In genomic region chr6:96899599-96899998, GRCh38 we compare ENCODE assay signal across 23 cellular contexts. TPM values are rescaled to one million over a fixed set of nuclear protein-coding genes. Genes with fewer than 3 reads are reported as not detected.
DNase-seq lines count a peak whose midpoint lies in the region; ATAC-seq and TF ChIP-seq lines count a peak whose summit lies in the region.
"Had no signal": no experiment of that assay in that cellular context is flagged by ENCODE, and none has a peak within 500 bp of the region (broad histone marks: within the 10 kb centered on the region; RNA-seq: fewer than 3 reads in every experiment).

No MANE protein-coding gene starts in this region.

- no peak overlapping the region for H3K4ac ChIP-seq in mesenchymal stem cell (ENCODE audit: low read depth in 1 of 2, low read length in 2 of 2)

- DNase-seq in NCI-H82 (lab: John Stamatoyannopoulos, UW) (peak; percentile 36), NCI-H82 treated with DMSO at 0.1 percent for 48 hours (lab: John Stamatoyannopoulos, UW; ENCODE audit: unreplicated experiment) (no peak), mesenchymal stem cell (no peak), substantia nigra (lab: John Stamatoyannopoulos, UW) (peak in 1 of 49 donors; percentile 20), coronary artery (ENCODE audit: low spot score) (no peak)
- no peak for DNase-seq in naive thymus-derived CD4-positive, alpha-beta T cell
- no peak for DNase-seq in stimulated activated naive CD4-positive, alpha-beta T cell treated with Interleukin-2 at 50 U/mL for 16 hours (lab: John Stamatoyannopoulos, UW)
- DNase-seq: 8988T; activated CD4-positive, alpha-beta T cell treated with anti-CD3 and anti-CD28 coated beads, Interleukin-2, amount 50 U/mL, for 4 hours; CD8-positive, alpha-beta T cell; kidney; NCI-H187 treated with DMSO at 0.1 percent for 48 hours; SIG-M5; tibial artery had no signal

- CTCF ChIA-PET in naive thymus-derived CD4-positive, alpha-beta T cell (lab: Charles Lee): no interaction called here

- H3K9me3 Mint-ChIP-seq in naive thymus-derived CD4-positive, alpha-beta T cell: peaks cover 0 to 2% (median 0%) of the 10 kb centered on the region in 11 donors
- H3K9me3 Mint-ChIP-seq: activated naive CD4-positive, alpha-beta T cell treated with anti-CD3 and anti-CD28 coated beads, Interleukin-2, amount 50 U/mL, for 72 hours; CD8-positive, alpha-beta T cell; IgD-negative memory B cell; stimulated activated naive CD8-positive, alpha-beta T cell treated with anti-CD3 and anti-CD28 coated beads, Interleukin-15, Interleukin-2, amounts not matched to agents 100 ng/mL and 50 ng/mL, for 24 hours; WTC11 had no signal

- no peak overlapping the region for H2BK12ac ChIP-seq in mesenchymal stem cell (ENCODE audit: low read length in 2 of 2)

- peaks cover 0 to 6% (median 3%) of the 10 kb centered on the region in 5 donors for H3K36me3 Mint-ChIP-seq in naive thymus-derived CD4-positive, alpha-beta T cell

- no peak overlapping the region for H2BK120ac ChIP-seq in mesenchymal stem cell (ENCODE audit: low read depth, low read length)

- H3K4me1 Mint-ChIP-seq in naive thymus-derived CD4-positive, alpha-beta T cell: peaks cover 17 to 44% (median 36%) of the 10 kb centered on the region in 7 donors

- no peak overlapping the region for H2AFZ ChIP-seq in mesenchymal stem cell (ENCODE audit: low read depth, low read length)

- H3K23ac ChIP-seq in mesenchymal stem cell (ENCODE audit: low read length in 2 of 2): no peak overlapping the region

- TF ChIP-seq CTCF in coronary artery (IDR thresholded peaks at IDR 0.05): no peak

- H3K27ac ChIP-seq in angular gyrus (ENCODE audit: low read depth, low read length): peak overlapping the region; percentile 67
- no peak overlapping the region for H3K27ac ChIP-seq in mesenchymal stem cell (ENCODE audit: low read length, poor library complexity, severe bottlenecking)
- H3K27ac ChIP-seq in substantia nigra (ENCODE audit: low read depth, low read length, poor library complexity, severe bottlenecking): peak overlapping the region; percentile 87
- no peak overlapping the region for H3K27ac ChIP-seq in coronary artery
- H3K27ac ChIP-seq in naive thymus-derived CD4-positive, alpha-beta T cell (ENCODE audit: low read depth, low read length): no peak overlapping the region

- no peak overlapping the region for H2AK5ac ChIP-seq in mesenchymal stem cell (ENCODE audit: low read length, severe bottlenecking)

- H3K9me3 ChIP-seq in mesenchymal stem cell (ENCODE audit: control insufficient read depth, low read length): no peaks in the 10 kb centered on the region
- H3K9me3 ChIP-seq in naive thymus-derived CD4-positive, alpha-beta T cell (ENCODE audit: control insufficient read depth in 2 of 3, low read length in 3 of 3): no peaks in the 10 kb centered on the region
- H3K9me3 ChIP-seq: ascending aorta, prostate gland, tibial artery had no signal

- no peaks in the 10 kb centered on the region for H3K27me3 ChIP-seq in mesenchymal stem cell (ENCODE audit: control insufficient read depth in 1 of 2, insufficient read depth in 1 of 2, low read length in 2 of 2)
- H3K27me3 ChIP-seq in naive thymus-derived CD4-positive, alpha-beta T cell (ENCODE audit: control insufficient read depth in 2 of 2, insufficient read depth in 2 of 2, low read length in 2 of 2): no peaks in the 10 kb centered on the region
- H3K27me3 ChIP-seq: ascending aorta, tibial artery had no signal

- no peak overlapping the region for H3K18ac ChIP-seq in mesenchymal stem cell (ENCODE audit: low read depth in 1 of 2, low read length in 2 of 2)

- H3K4me3 ChIP-seq in mesenchymal stem cell (ENCODE audit: insufficient read depth in 1 of 2, low read depth in 1 of 2, low read length in 2 of 2) (no peak overlapping the region), coronary artery (no peak overlapping the region)
- H3K4me3 ChIP-seq in naive thymus-derived CD4-positive, alpha-beta T cell (ENCODE audit: low read length): no peak overlapping the region
- H3K4me3 ChIP-seq: lung, prostate gland had no signal

- H3K9ac ChIP-seq in mesenchymal stem cell (ENCODE audit: low read length): peak overlapping the region; percentile 98

- no peak overlapping the region for H3K4me2 ChIP-seq in mesenchymal stem cell (ENCODE audit: low read length, poor library complexity, severe bottlenecking)

- H2BK15ac ChIP-seq in mesenchymal stem cell (ENCODE audit: low read depth, poor library complexity, severe bottlenecking): no peak overlapping the region

- H3K27ac Mint-ChIP-seq in naive thymus-derived CD4-positive, alpha-beta T cell: peak overlapping the region in 2 of 9 donors; percentile 32 to 38
- H3K27ac Mint-ChIP-seq: activated naive CD4-positive, alpha-beta T cell treated with anti-CD3 and anti-CD28 coated beads, Interleukin-2, amount 50 U/mL, for 72 hours; CD8-positive, alpha-beta T cell; stimulated activated naive CD8-positive, alpha-beta T cell treated with anti-CD3 and anti-CD28 coated beads, Interleukin-15, Interleukin-2, amounts not matched to agents 100 ng/mL and 50 ng/mL, for 24 hours; WTC11 had no signal

- H3K4me3 Mint-ChIP-seq in naive thymus-derived CD4-positive, alpha-beta T cell: peak overlapping the region in 3 of 10 donors; percentile 21 to 86 (median 25)
- H3K4me3 Mint-ChIP-seq: stimulated activated naive CD8-positive, alpha-beta T cell treated with anti-CD3 and anti-CD28 coated beads, Interleukin-15, Interleukin-2, amounts not matched to agents 100 ng/mL and 50 ng/mL, for 24 hours had no signal

- no peak overlapping the region for H4K8ac ChIP-seq in mesenchymal stem cell (ENCODE audit: low read length)

- H2BK5ac ChIP-seq in mesenchymal stem cell (ENCODE audit: low read depth, low read length, poor library complexity, severe bottlenecking): no peak overlapping the region

- H4K91ac ChIP-seq in mesenchymal stem cell (ENCODE audit: low read length): no peak overlapping the region

- peaks cover 1% of the 10 kb centered on the region for H3K4me1 ChIP-seq in mesenchymal stem cell (ENCODE audit: control insufficient read depth, insufficient read depth, low read depth, low read length)
- peaks cover 18 to 20% of the 10 kb centered on the region in 2 donors for H3K4me1 ChIP-seq in naive thymus-derived CD4-positive, alpha-beta T cell (ENCODE audit: control insufficient read depth in 2 of 2, insufficient read depth in 2 of 2, low read length in 2 of 2)

- H3K14ac ChIP-seq in mesenchymal stem cell (ENCODE audit: low read length in 2 of 2): no peak overlapping the region

- peaks cover 0 to 17% (median 13%) of the 10 kb centered on the region in 5 donors for H3K27me3 Mint-ChIP-seq in naive thymus-derived CD4-positive, alpha-beta T cell

- no peaks in the 10 kb centered on the region for H3K79me1 ChIP-seq in mesenchymal stem cell (replicated peaks; ENCODE audit: low read length, poor library complexity, severe bottlenecking)

- ATAC-seq in naive thymus-derived CD4-positive, alpha-beta T cell: no peak
- ATAC-seq: activated naive CD4-positive, alpha-beta T cell treated with anti-CD3 and anti-CD28 coated beads, Interleukin-2, amount 50 U/mL, for 72 hours; CD8-positive, alpha-beta T cell; Panc1; WTC11 had no signal

- POLR2A ChIA-PET in naive thymus-derived CD4-positive, alpha-beta T cell (lab: Charles Lee): interaction anchor here (1.3 to 4.4 kb wide), 2 partner anchors 22 to 25 kb away, joined by 9 to 30 read pairs; partner anchors contain the start of gene KLHL32

- H3K36me3 ChIP-seq in mesenchymal stem cell (ENCODE audit: control insufficient read depth in 1 of 2, insufficient read depth in 2 of 2, low read depth in 1 of 2, low read length in 2 of 2): peaks cover 0 to 15% of the 10 kb centered on the region in 2 experiments
- H3K36me3 ChIP-seq in naive thymus-derived CD4-positive, alpha-beta T cell (ENCODE audit: control insufficient read depth in 2 of 3, insufficient read depth in 3 of 3, low read length in 3 of 3): peaks cover 0 to 12% (median 0%) of the 10 kb centered on the region in 3 experiments
- H3K36me3 ChIP-seq: ascending aorta, prostate gland, tibial artery had no signal

- intact Hi-C loops in naive thymus-derived CD4-positive, alpha-beta T cell (cut with micrococcal nuclease): loop anchor here in 1 of 2 donors (5.0 kb wide), 1 partner anchor 493 kb away; no protein-coding TSS in a partner anchor

RNA-seq across cellular contexts. Expression of gene NDUFAF4, which starts 1.9 kb away (rescaled TPM):
- 32.0 TPM for polyA plus RNA-seq in mesenchymal stem cell (2013, experiment 1 of 2)
- 33.7 TPM for polyA plus RNA-seq in mesenchymal stem cell (2013, experiment 2 of 2)
- total RNA-seq in naive thymus-derived CD4-positive, alpha-beta T cell: 10 to 100 TPM; 25.1 to 34.2 (median 28.4) TPM
- polyA plus RNA-seq in naive thymus-derived CD4-positive, alpha-beta T cell: 10 to 100 TPM; 65.6 to 75.6 TPM

RNA-seq across cellular contexts. Expression of gene KLHL32, which starts 24.9 kb away (rescaled TPM):
- 0.01 TPM for polyA plus RNA-seq in mesenchymal stem cell (2013, experiment 1 of 2)
- 0.01 TPM for polyA plus RNA-seq in mesenchymal stem cell (2013, experiment 2 of 2)
- 1 to 10 TPM in 4 of 5 experiments, under 1 TPM in 1; 0.63 to 5.6 (median 1.6) TPM for total RNA-seq in naive thymus-derived CD4-positive, alpha-beta T cell
- 1 to 10 TPM; 2.9 TPM for polyA plus RNA-seq in naive thymus-derived CD4-positive, alpha-beta T cell
- total RNA-seq: ascending aorta had no signal

Comparison
In these comparisons a context has a peak if more than half of its experiments do, and no peak if none do; other contexts are left out.
1. H3K27ac ChIP-seq: peak in angular gyrus (single experiment) and substantia nigra (single experiment); none in mesenchymal stem cell (single experiment), coronary artery (0 of 2) and naive thymus-derived CD4-positive, alpha-beta T cell (single experiment).